In genomic region chr20:52190437-52191131, GRCh38 we compare ENCODE assay signal across 8 cellular contexts. TPM values are rescaled to one million over a fixed set of nuclear protein-coding genes. Genes with fewer than 3 reads are reported as not detected.
DNase-seq lines count a peak whose midpoint lies in the region; ATAC-seq and TF ChIP-seq lines count a peak whose summit lies in the region.

No MANE protein-coding gene starts in this region.

- H3F3A ChIP-seq in Loucy (ENCODE audit: low read depth) = no peaks in the 10 kb centered on the region

- H3K36me3 ChIP-seq in Loucy (ENCODE audit: insufficient read depth, low read length) (peaks cover 9% of the 10 kb centered on the region; the same call in 1 of the 2 replicates), mesendoderm (ENCODE audit: control insufficient read depth, insufficient read depth, low read length) (no peaks in the 10 kb centered on the region)

- H4K5ac ChIP-seq in mesendoderm (ENCODE audit: low read length) = no peak overlapping the region

- in situ Hi-C loops in G401 (cut with HindIII; ENCODE audit: low sequenced_read_pairs) = no loop called here

- H3K4me3 ChIP-seq in Loucy (ENCODE audit: low read length, poor library complexity, severe bottlenecking) = peak overlapping the region; percentile 89
- H3K4me3 ChIP-seq in mesendoderm (ENCODE audit: low read length) = peak overlapping the region; percentile 92

- H2AK5ac ChIP-seq in mesendoderm (ENCODE audit: low read length) = no peak overlapping the region

- peaks cover 5% of the 10 kb centered on the region for H3K79me1 ChIP-seq in mesendoderm (ENCODE audit: low read length)

- H3K9me3 ChIP-seq in Loucy (ENCODE audit: insufficient read depth, low read depth, low read length) = no peaks in the 10 kb centered on the region

- peaks cover 38% of the 10 kb centered on the region for H3K4me1 ChIP-seq in Loucy (ENCODE audit: insufficient read depth, low read length, poor library complexity, severe bottlenecking)
- H3K4me1 ChIP-seq in mesendoderm (ENCODE audit: control insufficient read depth, low read depth, low read length) = peaks cover 6% of the 10 kb centered on the region

- peak overlapping the region; percentile 50 for H2BK5ac ChIP-seq in mesendoderm (ENCODE audit: low read length)

- H3K27me3 ChIP-seq in Loucy (ENCODE audit: insufficient read depth, low read length, poor library complexity, severe bottlenecking) (no peaks in the 10 kb centered on the region), mesendoderm (ENCODE audit: insufficient read depth, low read length, poor library complexity) (no peaks in the 10 kb centered on the region)

- no peak overlapping the region for H2BK120ac ChIP-seq in mesendoderm (ENCODE audit: low read depth, low read length)

- H3K79me2 ChIP-seq in Loucy (ENCODE audit: insufficient read depth, low read length) (peaks cover 37% of the 10 kb centered on the region), mesendoderm (ENCODE audit: control insufficient read depth, insufficient read depth, low read length) (peaks cover 4% of the 10 kb centered on the region)

- H4K20me1 ChIP-seq in Loucy (ENCODE audit: insufficient read depth, low read length, poor library complexity, severe bottlenecking) = no peaks in the 10 kb centered on the region

- H3K4me2 ChIP-seq in Loucy (ENCODE audit: low read depth, low read length, poor library complexity, severe bottlenecking) (peak overlapping the region; percentile 86), mesendoderm (ENCODE audit: low read length) (peak overlapping the region; percentile 79)

- H3K23ac ChIP-seq in mesendoderm (ENCODE audit: low read length) = peak overlapping the region; percentile 94

- H2AFZ ChIP-seq in Loucy (ENCODE audit: low read length) = peak overlapping the region; percentile 99

- no peak overlapping the region for H3K27ac ChIP-seq in mesendoderm (ENCODE audit: low read depth, low read length)

- H4K8ac ChIP-seq in mesendoderm (ENCODE audit: low read depth, low read length) = no peak overlapping the region

- no peaks in the 10 kb centered on the region for H3K9me2 ChIP-seq in Loucy (replicated peaks; ENCODE audit: low read depth, low read length)

- DNase-seq in G401 (ENCODE audit: low spot score) = peak; percentile 67
- peak; percentile 63 for DNase-seq in activated CD4-positive, alpha-beta T cell treated with anti-CD3 and anti-CD28 coated beads for 48 hours
- peak; percentile 53 for DNase-seq in ecto neural progenitor cell (ENCODE audit: low spot score)
- peak; percentile 48 for DNase-seq in mesendoderm
- DNase-seq in stimulated activated naive CD8-positive, alpha-beta T cell treated with anti-CD3 and anti-CD28 coated beads, Interleukin-15, Interleukin-2, amounts not matched to agents 100 U/mL and 50 U/mL, for 24 hours = peak; percentile 55

- H3K18ac ChIP-seq in mesendoderm (ENCODE audit: low read length) = peak overlapping the region; percentile 94

- no peak overlapping the region for H2BK15ac ChIP-seq in mesendoderm (replicated peaks; ENCODE audit: low read depth)

- H3K56ac ChIP-seq in mesendoderm (ENCODE audit: low read length) = peak overlapping the region; percentile 96

- ATAC-seq in GM21737 (IDR thresholded peaks at IDR 0.05; ENCODE audit: unreplicated experiment) (peak; percentile 37), GM19455 (IDR thresholded peaks at IDR 0.05; ENCODE audit: unreplicated experiment) (no peak)
- ATAC-seq in stimulated activated naive CD8-positive, alpha-beta T cell treated with anti-CD3 and anti-CD28 coated beads, Interleukin-15, Interleukin-2, amounts not matched to agents 100 U/mL and 50 U/mL, for 24 hours = no peak

- no peak overlapping the region for H3K4ac ChIP-seq in mesendoderm (ENCODE audit: low read depth, low read length)

- no peak for TF ChIP-seq CTCF in Loucy (conservative IDR thresholded peaks at IDR 0.05; ENCODE audit: low read length)

- peak overlapping the region; percentile 83 for H3K9ac ChIP-seq in Loucy (ENCODE audit: low read depth, low read length, poor library complexity, severe bottlenecking)
- H3K9ac ChIP-seq in mesendoderm (ENCODE audit: low read length) = peak overlapping the region; percentile 93

- no CpG with 5 or more reads among the region's 15 CpGs for WGBS in mesendoderm (ENCODE audit: extremely low coverage, insufficient coverage, low lambda C conversion rate)

RNA-seq across cellular contexts. Expression of gene ZFP64, which starts 1.0 kb away (rescaled TPM):
- total RNA-seq in G401 (2014; rRNA removed; shearing (Covaris generic)) = 140 and 156 TPM in 2 replicates
- 18.5 TPM for polyA plus RNA-seq in mesendoderm (2013, experiment 1 of 2)
- 18.4 TPM for polyA plus RNA-seq in mesendoderm (2013, experiment 2 of 2)
